22 cellular contexts compared by ENCODE assay signal in the genomic region with DNA sequence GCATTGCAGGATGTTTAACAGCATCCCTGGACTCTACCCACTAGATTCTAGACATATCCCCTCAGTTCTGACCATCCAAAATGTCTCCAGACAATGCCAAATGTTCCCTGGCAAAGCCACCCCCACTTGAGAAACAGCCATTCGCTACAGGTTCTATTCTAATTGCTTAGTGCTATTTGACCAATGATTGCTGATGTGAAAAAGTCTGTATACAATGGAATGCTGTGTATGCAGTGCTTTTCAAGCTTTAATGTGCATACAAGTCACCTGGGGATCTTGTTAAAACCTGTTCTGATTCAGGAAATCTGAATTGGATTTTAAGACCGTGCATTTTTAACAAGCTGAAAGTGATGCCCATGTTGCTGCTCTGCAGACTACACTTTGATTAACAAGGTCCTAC.
"Had no signal": no experiment of that assay in that cellular context is flagged by ENCODE, and none has a peak within 500 bp of the region (broad histone marks: within the 10 kb centered on the region; RNA-seq: fewer than 3 reads in every experiment).

No MANE protein-coding gene starts in this region.

- ATAC-seq: activated CD8-positive, alpha-beta T cell treated with anti-CD3 and anti-CD28 coated beads for 36 hours; activated T-cell treated with anti-CD3 and anti-CD28 coated beads, Interleukin-2, amount 50 U/mL, for 72 hours; K562; T-cell had no signal

- H3K27ac ChIP-seq: SK-N-MC had no signal

- DNase-seq: activated CD4-positive, CD25-positive, alpha-beta regulatory T cell; activated CD8-positive, alpha-beta memory T cell treated with anti-CD3 and anti-CD28 coated beads, Interleukin-2, amount 50 U/mL, for 4 hours; activated CD8-positive, alpha-beta T cell treated with anti-CD3 and anti-CD28 coated beads for 36 hours; activated gamma-delta T cell treated with Interleukin-2 at 50 U/mL for 16 hours; activated naive CD4-positive, alpha-beta T cell treated with anti-CD3 and anti-CD28 coated beads, Interleukin-2, amount 10 ng/mL, durations not matched to agents 7 days and 5 days; activated naive CD8-positive, alpha-beta T cell treated with anti-CD3 and anti-CD28 coated beads for 36 hours; activated T-cell treated with anti-CD3 and anti-CD28 coated beads, Interleukin-2, amount 50 U/mL, for 72 hours; caudate nucleus; Karpas-422; MM.1S; NCI-H1105 treated with DMSO at 0.1 percent for 48 hours; NCI-H1436 treated with DMSO at 0.1 percent for 48 hours; NCI-H1930; NCI-H510A treated with DMSO at 0.1 percent for 48 hours; NCI-H774; T-cell; T-helper 2 cell; T1000 had no signal

- H3K4me3 Mint-ChIP-seq: activated CD8-positive, alpha-beta T cell treated with anti-CD3 and anti-CD28 coated beads for 36 hours; activated naive CD4-positive, alpha-beta T cell treated with anti-CD3 and anti-CD28 coated beads, Interleukin-2, amount 10 ng/mL, durations not matched to agents 7 days and 5 days; activated naive CD8-positive, alpha-beta T cell treated with anti-CD3 and anti-CD28 coated beads for 36 hours; activated T-cell treated with anti-CD3 and anti-CD28 coated beads, Interleukin-2, amount 50 U/mL, for 72 hours; T-cell had no signal

- H3K4me1 Mint-ChIP-seq: activated naive CD4-positive, alpha-beta T cell treated with anti-CD3 and anti-CD28 coated beads, Interleukin-2, amount 10 ng/mL, durations not matched to agents 7 days and 5 days; activated naive CD8-positive, alpha-beta T cell treated with anti-CD3 and anti-CD28 coated beads for 36 hours; T-cell had no signal

- H3K36me3 Mint-ChIP-seq: activated naive CD4-positive, alpha-beta T cell treated with anti-CD3 and anti-CD28 coated beads, Interleukin-2, amount 10 ng/mL, durations not matched to agents 7 days and 5 days; activated naive CD8-positive, alpha-beta T cell treated with anti-CD3 and anti-CD28 coated beads for 36 hours; T-cell had no signal

- H3K27me3 Mint-ChIP-seq: activated naive CD8-positive, alpha-beta T cell treated with anti-CD3 and anti-CD28 coated beads for 36 hours had no signal

- FAIRE-seq: K562, TTC549 had no signal

- H3K9me3 Mint-ChIP-seq: activated CD8-positive, alpha-beta T cell treated with anti-CD3 and anti-CD28 coated beads for 36 hours; activated naive CD4-positive, alpha-beta T cell treated with anti-CD3 and anti-CD28 coated beads, Interleukin-2, amount 10 ng/mL, durations not matched to agents 7 days and 5 days; activated naive CD8-positive, alpha-beta T cell treated with anti-CD3 and anti-CD28 coated beads for 36 hours; activated T-cell treated with anti-CD3 and anti-CD28 coated beads, Interleukin-2, amount 50 U/mL, for 72 hours; activated T-helper 2 cell treated with anti-CD3 and anti-CD28 coated beads, Interferon-gamma antibody, Interleukin-2, Interleukin-4, amounts not matched to agents 10 μg/mL and 5 μg/mL and 100 μg/mL, durations not matched to agents 14 hours and 24 hours and 36 hours; T-cell had no signal

- H3K4me3 ChIP-seq: K562, SK-N-MC had no signal

- H3K27ac Mint-ChIP-seq: activated CD8-positive, alpha-beta T cell treated with anti-CD3 and anti-CD28 coated beads for 36 hours; activated naive CD4-positive, alpha-beta T cell treated with anti-CD3 and anti-CD28 coated beads, Interleukin-2, amount 10 ng/mL, durations not matched to agents 7 days and 5 days; activated naive CD8-positive, alpha-beta T cell treated with anti-CD3 and anti-CD28 coated beads for 36 hours; activated T-cell treated with anti-CD3 and anti-CD28 coated beads, Interleukin-2, amount 50 U/mL, for 72 hours; activated T-helper 2 cell treated with anti-CD3 and anti-CD28 coated beads, Interferon-gamma antibody, Interleukin-2, Interleukin-4, amounts not matched to agents 10 μg/mL and 5 μg/mL and 100 μg/mL, durations not matched to agents 14 hours and 24 hours and 36 hours; T-cell had no signal
